ENCODE assay signal across 24 cellular contexts in genomic region chr3:50314816-50315215, GRCh38. TPM values are rescaled to one million over a fixed set of nuclear protein-coding genes. Genes with fewer than 3 reads are reported as not detected.
DNase-seq lines count a peak whose midpoint lies in the region; ATAC-seq and TF ChIP-seq lines count a peak whose summit lies in the region.
"Had no signal": no experiment of that assay in that cellular context is flagged by ENCODE, and none has a peak within 500 bp of the region (broad histone marks: within the 10 kb centered on the region; RNA-seq: fewer than 3 reads in every experiment).

No MANE protein-coding gene starts in this region.

- no peaks in the 10 kb centered on the region for H3K27me3 Mint-ChIP-seq in activated CD4-positive, alpha-beta memory T cell treated with anti-CD3 and anti-CD28 coated beads, Interleukin-2, amount 10 ng/mL, durations not matched to agents 7 days and 5 days
- no peaks in the 10 kb centered on the region for H3K27me3 Mint-ChIP-seq in activated CD4-positive, alpha-beta memory T cell treated with anti-CD3 and anti-CD28 coated beads for 36 hours
- H3K27me3 Mint-ChIP-seq: activated CD4-positive, alpha-beta T cell treated with anti-CD3 and anti-CD28 coated beads, Interleukin-2, amount 10 ng/mL, durations not matched to agents 24 days and 14 days; naive B cell had no signal

- DNase-seq in activated CD4-positive, alpha-beta memory T cell treated with anti-CD3 and anti-CD28 coated beads, Interleukin-2, amount 10 ng/mL, durations not matched to agents 7 days and 5 days = no peak
- no peak for DNase-seq in activated CD4-positive, alpha-beta memory T cell treated with anti-CD3 and anti-CD28 coated beads for 36 hours
- DNase-seq in RWPE2 (ENCODE audit: low spot score) = peak; percentile 37
- no peak for DNase-seq in mesendoderm
- DNase-seq in thyroid gland = no peak
- no peak for DNase-seq in GF-D8 (lab: John Stamatoyannopoulos, UW)
- no peak for DNase-seq in stimulated activated CD4-positive, alpha-beta T cell treated with anti-CD3 and anti-CD28 coated beads, Interleukin-12 subunit alpha, Interleukin-12 subunit beta, amount 100 ng/mL, for 4 hours
- DNase-seq in SKM-1 (lab: John Stamatoyannopoulos, UW; ENCODE audit: unreplicated experiment) = no peak
- DNase-seq: activated CD4-positive, alpha-beta T cell treated with anti-CD3 and anti-CD28 coated beads, Interleukin-2, amount 10 ng/mL, durations not matched to agents 24 days and 14 days; activated naive CD4-positive, alpha-beta T cell treated with anti-CD3 and anti-CD28 coated beads for 36 hours; activated T-cell treated with anti-CD3 and anti-CD28 coated beads, Interleukin-2, amount 50 U/mL, for 72 hours; adrenal gland; CD4-positive, CD25-positive, alpha-beta regulatory T cell; GOT3; naive B cell; NCI-H1092 treated with DMSO at 0.1 percent for 48 hours; NCI-H187; NCI-H2171; NCI-H510A treated with DMSO at 0.1 percent for 48 hours; retina; SIG-M5; SW 1271 had no signal

- H3K36me3 Mint-ChIP-seq in activated CD4-positive, alpha-beta memory T cell treated with anti-CD3 and anti-CD28 coated beads, Interleukin-2, amount 10 ng/mL, durations not matched to agents 7 days and 5 days (ENCODE audit: low read depth) = peaks cover 4% of the 10 kb centered on the region
- H3K36me3 Mint-ChIP-seq in activated CD4-positive, alpha-beta memory T cell treated with anti-CD3 and anti-CD28 coated beads for 36 hours = peaks cover 3% of the 10 kb centered on the region
- H3K36me3 Mint-ChIP-seq: naive B cell had no signal

- H3K27ac Mint-ChIP-seq in activated CD4-positive, alpha-beta memory T cell treated with anti-CD3 and anti-CD28 coated beads, Interleukin-2, amount 10 ng/mL, durations not matched to agents 7 days and 5 days = peak overlapping the region; percentile 64
- H3K27ac Mint-ChIP-seq in activated CD4-positive, alpha-beta memory T cell treated with anti-CD3 and anti-CD28 coated beads for 36 hours = no peak overlapping the region
- H3K27ac Mint-ChIP-seq: activated naive CD4-positive, alpha-beta T cell treated with anti-CD3 and anti-CD28 coated beads for 36 hours; activated T-cell treated with anti-CD3 and anti-CD28 coated beads, Interleukin-2, amount 50 U/mL, for 72 hours had no signal

- H3K4me2 ChIP-seq in mesendoderm (ENCODE audit: low read length) = no peak overlapping the region
- H3K4me2 ChIP-seq: smooth muscle cell had no signal

- no peak overlapping the region for H2BK120ac ChIP-seq in mesendoderm (ENCODE audit: low read depth, low read length)

- H4K5ac ChIP-seq in mesendoderm (ENCODE audit: low read length) = no peak overlapping the region

- H3K79me1 ChIP-seq in mesendoderm (ENCODE audit: low read length) = peaks cover 19% of the 10 kb centered on the region

- H3K4me1 ChIP-seq in RWPE2 (ENCODE audit: insufficient read depth, poor library complexity, severe bottlenecking) (peaks cover 24% of the 10 kb centered on the region), mesendoderm (ENCODE audit: control insufficient read depth, low read depth, low read length) (peaks cover 9% of the 10 kb centered on the region), thyroid gland (peaks cover 27 to 67% of the 10 kb centered on the region in 2 donors)

- no peak overlapping the region for H3K23ac ChIP-seq in mesendoderm (ENCODE audit: low read length)

- peaks cover under 1% of the 10 kb centered on the region for H3K9me3 Mint-ChIP-seq in activated CD4-positive, alpha-beta memory T cell treated with anti-CD3 and anti-CD28 coated beads, Interleukin-2, amount 10 ng/mL, durations not matched to agents 7 days and 5 days
- no peaks in the 10 kb centered on the region for H3K9me3 Mint-ChIP-seq in activated CD4-positive, alpha-beta memory T cell treated with anti-CD3 and anti-CD28 coated beads for 36 hours
- H3K9me3 Mint-ChIP-seq: activated CD4-positive, alpha-beta T cell treated with anti-CD3 and anti-CD28 coated beads, Interleukin-2, amount 10 ng/mL, durations not matched to agents 24 days and 14 days; activated naive CD4-positive, alpha-beta T cell treated with anti-CD3 and anti-CD28 coated beads for 36 hours; activated T-cell treated with anti-CD3 and anti-CD28 coated beads, Interleukin-2, amount 50 U/mL, for 72 hours; CD4-positive, CD25-positive, alpha-beta regulatory T cell had no signal

- H3K79me2 ChIP-seq in mesendoderm (ENCODE audit: control insufficient read depth, insufficient read depth, low read length) = peaks cover 16% of the 10 kb centered on the region

- peaks cover 35% of the 10 kb centered on the region for H3K36me3 ChIP-seq in RWPE2 (ENCODE audit: low read depth)
- H3K36me3 ChIP-seq in mesendoderm (ENCODE audit: control insufficient read depth, insufficient read depth, low read length) = peaks cover 10% of the 10 kb centered on the region
- peaks cover 7 to 21% of the 10 kb centered on the region in 2 donors for H3K36me3 ChIP-seq in thyroid gland

- peak overlapping the region; percentile 78 for H3K56ac ChIP-seq in mesendoderm (ENCODE audit: low read length)

- WGBS in mesendoderm (ENCODE audit: extremely low coverage, insufficient coverage, low lambda C conversion rate) = no CpG with 5 or more reads among the region's 4 CpGs
- 100% methylated on average over 4 of the region's 4 CpGs for WGBS in thyroid gland, 2 donors

- H3K9me3 ChIP-seq in RWPE2 (ENCODE audit: severe bottlenecking) (no peaks in the 10 kb centered on the region), thyroid gland (no peaks in the 10 kb centered on the region)
- H3K9me3 ChIP-seq: adrenal gland had no signal

- no peak overlapping the region for H2BK15ac ChIP-seq in mesendoderm (replicated peaks; ENCODE audit: low read depth)

- POLR2A ChIA-PET in activated CD4-positive, alpha-beta memory T cell treated with anti-CD3 and anti-CD28 coated beads, Interleukin-2, amount 10 ng/mL, durations not matched to agents 7 days and 5 days (lab: Charles Lee) = interaction anchor here (1.2 to 31.7 kb wide), 5 partner anchors 9 to 28 kb away, joined by 3 to 704 read pairs (median 15); partner anchors contain the start of genes CYB561D2, HYAL3, IFRD2 and NAA80
- POLR2A ChIA-PET in activated CD4-positive, alpha-beta memory T cell treated with anti-CD3 and anti-CD28 coated beads for 36 hours (lab: Charles Lee) = interaction anchor here (1.3 to 1.4 kb wide), 2 partner anchors 15 to 22 kb away, joined by 4 to 5 read pairs; partner anchors contain the start of genes HYAL3 and NAA80

- H3K4me1 Mint-ChIP-seq in activated CD4-positive, alpha-beta memory T cell treated with anti-CD3 and anti-CD28 coated beads, Interleukin-2, amount 10 ng/mL, durations not matched to agents 7 days and 5 days = peaks cover 50% of the 10 kb centered on the region
- peaks cover 22% of the 10 kb centered on the region for H3K4me1 Mint-ChIP-seq in activated CD4-positive, alpha-beta memory T cell treated with anti-CD3 and anti-CD28 coated beads for 36 hours (ENCODE audit: low read depth)

- H3K4me3 Mint-ChIP-seq in activated CD4-positive, alpha-beta memory T cell treated with anti-CD3 and anti-CD28 coated beads, Interleukin-2, amount 10 ng/mL, durations not matched to agents 7 days and 5 days = no peak overlapping the region
- H3K4me3 Mint-ChIP-seq in activated CD4-positive, alpha-beta memory T cell treated with anti-CD3 and anti-CD28 coated beads for 36 hours = no peak overlapping the region
- H3K4me3 Mint-ChIP-seq: activated CD4-positive, alpha-beta T cell treated with anti-CD3 and anti-CD28 coated beads, Interleukin-2, amount 10 ng/mL, durations not matched to agents 24 days and 14 days; activated naive CD4-positive, alpha-beta T cell treated with anti-CD3 and anti-CD28 coated beads for 36 hours; activated T-cell treated with anti-CD3 and anti-CD28 coated beads, Interleukin-2, amount 50 U/mL, for 72 hours; mesothelial cell of epicardium had no signal

- H2AK5ac ChIP-seq in mesendoderm (ENCODE audit: low read length) = no peak overlapping the region

- H4K8ac ChIP-seq in mesendoderm (ENCODE audit: low read depth, low read length) = no peak overlapping the region

- H3K4ac ChIP-seq in mesendoderm (ENCODE audit: low read depth, low read length) = no peak overlapping the region

- CTCF ChIA-PET in activated CD4-positive, alpha-beta memory T cell treated with anti-CD3 and anti-CD28 coated beads, Interleukin-2, amount 10 ng/mL, durations not matched to agents 7 days and 5 days (lab: Charles Lee) = interaction anchor here (0.8 to 3.4 kb wide), 5 partner anchors 9 to 88 kb away, joined by 3 to 17 read pairs (median 4); partner anchors contain the start of genes HYAL3, NAA80 and TUSC2
- CTCF ChIA-PET in activated CD4-positive, alpha-beta memory T cell treated with anti-CD3 and anti-CD28 coated beads for 36 hours (lab: Charles Lee) = interaction anchor here (1.0 to 2.5 kb wide), 3 partner anchors 10 to 40 kb away, joined by 3 to 13 read pairs (median 3); partner anchors contain the start of gene LSMEM2

- H3K27me3 ChIP-seq in RWPE2 (ENCODE audit: insufficient read depth, poor library complexity, severe bottlenecking) (no peaks in the 10 kb centered on the region), mesendoderm (ENCODE audit: insufficient read depth, low read length, poor library complexity) (no peaks in the 10 kb centered on the region), thyroid gland (no peaks in the 10 kb centered on the region)
- H3K27me3 ChIP-seq: adrenal gland had no signal

- intact Hi-C loops in activated CD4-positive, alpha-beta memory T cell treated with anti-CD3 and anti-CD28 coated beads for 36 hours (cut with micrococcal nuclease) = no loop called here
- intact Hi-C loops in thyroid gland (cut with DNase I) = no loop called here

- TF ChIP-seq CTCF in RWPE2 (IDR thresholded peaks at IDR 0.05; ENCODE audit: poor library complexity, severe bottlenecking) (no peak), thyroid gland (IDR thresholded peaks at IDR 0.05) (no peak)

- no peak overlapping the region for H3K18ac ChIP-seq in mesendoderm (ENCODE audit: low read length)

- no peak overlapping the region for H3K9ac ChIP-seq in mesendoderm (ENCODE audit: low read length)

- H3K27ac ChIP-seq in RWPE2 (ENCODE audit: poor library complexity, severe bottlenecking) (peak overlapping the region; percentile 87), mesendoderm (ENCODE audit: low read depth, low read length) (peak overlapping the region; percentile 51), thyroid gland (peak overlapping the region in 2 of 3 donors; percentile 38 to 52)
- H3K27ac ChIP-seq: adrenal gland had no signal

- H2BK5ac ChIP-seq in mesendoderm (ENCODE audit: low read length) = peak overlapping the region; percentile 87

- H3K4me3 ChIP-seq in RWPE2 (ENCODE audit: severe bottlenecking) (no peak overlapping the region), mesendoderm (ENCODE audit: low read length) (no peak overlapping the region), thyroid gland (replicated peaks in 1 of 3) (no peak overlapping the region)
- H3K4me3 ChIP-seq: adrenal gland, smooth muscle cell had no signal

- no peak for ATAC-seq in RWPE2 (ENCODE audit: low read depth)
- ATAC-seq: activated T-cell treated with anti-CD3 and anti-CD28 coated beads, Interleukin-2, amount 50 U/mL, for 72 hours had no signal

- TF ChIP-seq POLR2A in thyroid gland (IDR thresholded peaks at IDR 0.05) = no peak

RNA-seq across cellular contexts. Expression of gene HYAL2, which starts 7.7 kb away (rescaled TPM):
- 1 to 10 TPM; 6.7 to 7.2 TPM for total RNA-seq in activated CD4-positive, alpha-beta memory T cell treated with anti-CD3 and anti-CD28 coated beads, Interleukin-2, amount 10 ng/mL, durations not matched to agents 7 days and 5 days
- 1 to 10 TPM; 4.8 to 5.7 TPM for total RNA-seq in activated CD4-positive, alpha-beta memory T cell treated with anti-CD3 and anti-CD28 coated beads for 36 hours
- polyA plus RNA-seq in mesendoderm (2013, experiment 1 of 2) = 40.1 TPM
- polyA plus RNA-seq in mesendoderm (2013, experiment 2 of 2) = 38.2 TPM
- 100 to 1,000 TPM; 133 to 206 (median 158) TPM for total RNA-seq in thyroid gland

RNA-seq across cellular contexts. Expression of gene HYAL1, which starts 11.4 kb away (rescaled TPM):
- total RNA-seq in activated CD4-positive, alpha-beta memory T cell treated with anti-CD3 and anti-CD28 coated beads, Interleukin-2, amount 10 ng/mL, durations not matched to agents 7 days and 5 days = under 1 TPM; 0.28 to 0.35 TPM
- under 1 TPM in 1 of 2 experiments, not detected in 1; 0.14 TPM for total RNA-seq in activated CD4-positive, alpha-beta memory T cell treated with anti-CD3 and anti-CD28 coated beads for 36 hours
- 1.1 TPM for polyA plus RNA-seq in mesendoderm (2013, experiment 1 of 2)
- 1.3 TPM for polyA plus RNA-seq in mesendoderm (2013, experiment 2 of 2)
- 10 to 100 TPM in 2 of 4 donors, 1 to 10 TPM in 2; 5.8 to 13.8 (median 9.7) TPM for total RNA-seq in thyroid gland
- total RNA-seq: activated naive CD4-positive, alpha-beta T cell treated with anti-CD3 and anti-CD28 coated beads for 36 hours had no signal
- polyA plus RNA-seq: smooth muscle cell had no signal

RNA-seq across cellular contexts. Expression of gene TUSC2, which starts 13.2 kb away (rescaled TPM):
- total RNA-seq in activated CD4-positive, alpha-beta memory T cell treated with anti-CD3 and anti-CD28 coated beads, Interleukin-2, amount 10 ng/mL, durations not matched to agents 7 days and 5 days = 10 to 100 TPM; 16.8 to 17.9 TPM
- 10 to 100 TPM; 18.7 to 19.7 TPM for total RNA-seq in activated CD4-positive, alpha-beta memory T cell treated with anti-CD3 and anti-CD28 coated beads for 36 hours
- 24.5 TPM for polyA plus RNA-seq in mesendoderm (2013, experiment 1 of 2)
- 23.4 TPM for polyA plus RNA-seq in mesendoderm (2013, experiment 2 of 2)
- total RNA-seq in thyroid gland = 10 to 100 TPM; 28.7 to 63.7 (median 42.3) TPM

RNA-seq across cellular contexts. Expression of gene HYAL3, which starts 15.6 kb away (rescaled TPM):
- 10 to 100 TPM; 13.2 to 13.9 TPM for total RNA-seq in activated CD4-positive, alpha-beta memory T cell treated with anti-CD3 and anti-CD28 coated beads, Interleukin-2, amount 10 ng/mL, durations not matched to agents 7 days and 5 days
- 1 to 10 TPM; 2.5 to 4.0 TPM for total RNA-seq in activated CD4-positive, alpha-beta memory T cell treated with anti-CD3 and anti-CD28 coated beads for 36 hours
- 3.6 TPM for polyA plus RNA-seq in mesendoderm (2013, experiment 1 of 2)
- polyA plus RNA-seq in mesendoderm (2013, experiment 2 of 2) = 3.0 TPM
- 1 to 10 TPM; 2.7 to 6.7 (median 3.8) TPM for total RNA-seq in thyroid gland

RNA-seq across cellular contexts. Expression of gene NAA80, which starts 15.6 kb away (rescaled TPM):
- 10 to 100 TPM; 41.5 to 49.4 TPM for total RNA-seq in activated CD4-positive, alpha-beta memory T cell treated with anti-CD3 and anti-CD28 coated beads, Interleukin-2, amount 10 ng/mL, durations not matched to agents 7 days and 5 days
- total RNA-seq in activated CD4-positive, alpha-beta memory T cell treated with anti-CD3 and anti-CD28 coated beads for 36 hours = 10 to 100 TPM; 18.8 to 19.6 TPM
- polyA plus RNA-seq in mesendoderm (2013, experiment 1 of 2) = 6.2 TPM
- 6.0 TPM for polyA plus RNA-seq in mesendoderm (2013, experiment 2 of 2)
- 10 to 100 TPM in 2 of 4 donors, 1 to 10 TPM in 2; 6.9 to 15.2 (median 10.8) TPM for total RNA-seq in thyroid gland

Comparison
In these comparisons a context has a peak if more than half of its experiments do, and no peak if none do; other contexts are left out.
1. RNA of gene HYAL2, which starts 7.7 kb away (total RNA-seq): 133 to 206 TPM in thyroid gland; 6.7 to 7.2 TPM in activated CD4-positive, alpha-beta memory T cell treated with anti-CD3 and anti-CD28 coated beads, Interleukin-2, amount 10 ng/mL, durations not matched to agents 7 days and 5 days and 4.8 to 5.7 TPM in activated CD4-positive, alpha-beta memory T cell treated with anti-CD3 and anti-CD28 coated beads for 36 hours; every median in the first group is over 10 times any median in the second.
2. RNA of gene HYAL1, which starts 11.4 kb away (total RNA-seq): 5.8 to 13.8 TPM in thyroid gland; 0.28 to 0.35 TPM in activated CD4-positive, alpha-beta memory T cell treated with anti-CD3 and anti-CD28 coated beads, Interleukin-2, amount 10 ng/mL, durations not matched to agents 7 days and 5 days and 0.14 TPM in activated CD4-positive, alpha-beta memory T cell treated with anti-CD3 and anti-CD28 coated beads for 36 hours; every median in the first group is over 4 times any median in the second.
3. Peak in every context shown above with its lines, with median percentiles within 50 percentile points of each other: H3K27ac ChIP-seq.